21 cellular contexts compared by ENCODE assay signal in the genomic region with DNA sequence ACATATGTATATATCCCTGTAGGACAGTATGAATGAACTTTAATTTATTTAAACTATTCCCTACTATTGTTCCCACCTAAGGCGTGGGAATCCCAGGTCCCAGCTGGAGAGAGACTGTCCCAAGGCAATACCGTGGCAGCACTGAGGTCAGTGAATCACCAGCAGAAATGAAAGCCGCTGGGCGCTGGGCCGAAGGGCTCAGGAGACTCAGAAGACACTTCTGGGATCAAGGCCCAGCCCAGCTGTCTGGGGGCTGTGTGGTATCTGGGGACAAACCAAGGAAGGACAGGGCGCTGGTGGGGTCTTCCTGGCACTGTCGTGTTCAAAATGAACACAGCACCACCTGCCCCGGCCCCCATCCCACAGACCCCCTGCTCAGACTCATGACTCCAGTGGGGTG. TPM values are rescaled to one million over a fixed set of nuclear protein-coding genes. Genes with fewer than 3 reads are reported as not detected.
A peak's percentile ranks its signal among the peaks of the same experiment; 100 is the strongest.
DNase-seq lines count a peak whose midpoint lies in the region; ATAC-seq and TF ChIP-seq lines count a peak whose summit lies in the region.
"Had no signal": no experiment of that assay in that cellular context is flagged by ENCODE, and none has a peak within 500 bp of the region (broad histone marks: within the 10 kb centered on the region; RNA-seq: fewer than 3 reads in every experiment).

No MANE protein-coding gene starts in this region.

- H3K27me3 Mint-ChIP-seq in HFFc6 (ENCODE audit: insufficient read depth): no peaks in the 10 kb centered on the region; the same call in none of the 2 replicates
- no peaks in the 10 kb centered on the region for H3K27me3 Mint-ChIP-seq in nephron (ENCODE audit: low read depth)

- ATAC-seq in HG02970 (IDR thresholded peaks at IDR 0.05; ENCODE audit: low FRiP score, unreplicated experiment): no peak
- ATAC-seq: WTC11 had no signal

- H3K36me3 ChIP-seq in brain microvascular endothelial cell (replicated peaks): no peaks in the 10 kb centered on the region
- H3K36me3 ChIP-seq: BLaER1 treated with 17β-estradiol and CSF1 and Interleukin-3, amounts not matched to agents 10 nM and 100 nM; HAP-1; tibial nerve had no signal

- H3K36me3 Mint-ChIP-seq in HFFc6 (ENCODE audit: low read depth): no peaks in the 10 kb centered on the region
- H3K36me3 Mint-ChIP-seq in nephron (ENCODE audit: low read depth): no peaks in the 10 kb centered on the region
- H3K36me3 Mint-ChIP-seq: brain, memory B cell, WTC11 had no signal

- in situ Hi-C loops in brain microvascular endothelial cell (cut with HindIII; ENCODE audit: low pct_ligation_motif_present, low sequenced_read_pairs): no loop called here

- peaks cover 34% of the 10 kb centered on the region for H3K4me1 Mint-ChIP-seq in HFFc6 (ENCODE audit: low read depth)
- peaks cover 32% of the 10 kb centered on the region for H3K4me1 Mint-ChIP-seq in nephron
- H3K4me1 Mint-ChIP-seq: memory B cell, neural crest cell had no signal

- peak overlapping the region; percentile 52 for H3K27ac Mint-ChIP-seq in HFFc6
- H3K27ac Mint-ChIP-seq in nephron: peak overlapping the region in 2 of 3 experiments; percentile 51 to 76
- H3K27ac Mint-ChIP-seq: brain, memory B cell had no signal

- no peak overlapping the region for H3K27ac ChIP-seq in brain microvascular endothelial cell
- H3K27ac ChIP-seq: BLaER1 treated with 17β-estradiol and CSF1 and Interleukin-3, amounts not matched to agents 10 nM and 100 nM; tibial nerve had no signal

- TF ChIP-seq CTCF in HFFc6 (IDR thresholded peaks at IDR 0.05) (no peak), brain microvascular endothelial cell (IDR thresholded peaks at IDR 0.05; ENCODE audit: low read depth, low read length, missing control alignments) (no peak), nephron (IDR thresholded peaks at IDR 0.05; ENCODE audit: unreplicated experiment in 3 of 3) (no peak)

- peak; percentile 86 for DNase-seq in AG20443 (ENCODE audit: low spot score)
- peak; percentile 58 for DNase-seq in HFFc6
- DNase-seq in brain microvascular endothelial cell: peak; percentile 79
- no peak for DNase-seq in activated CD4-positive, alpha-beta T cell treated with anti-CD3 and anti-CD28 coated beads, Interleukin-2, amount 50 U/mL, for 4 hours
- DNase-seq in NCI-H187 (lab: John Stamatoyannopoulos, UW): no peak
- DNase-seq in HuH-7 (ENCODE audit: low spot score): no peak
- DNase-seq: activated gamma-delta T cell treated with Interleukin-2 at 50 U/mL for 16 hours; DMS53; effector CD8-positive, alpha-beta T cell; NCI-H1048; stimulated activated CD4-positive, alpha-beta T cell treated with anti-CD3 and anti-CD28 coated beads, Interleukin-4, amount 100 ng/mL, for 4 hours had no signal

- H3K27me3 ChIP-seq in brain microvascular endothelial cell (replicated peaks): no peaks in the 10 kb centered on the region
- H3K27me3 ChIP-seq: BLaER1 treated with 17β-estradiol and CSF1 and Interleukin-3, amounts not matched to agents 10 nM and 100 nM; tibial nerve had no signal

- H3K4me3 Mint-ChIP-seq in HFFc6: no peak overlapping the region
- H3K4me3 Mint-ChIP-seq in nephron: no peak overlapping the region
- H3K4me3 Mint-ChIP-seq: brain, memory B cell, neural crest cell, WTC11 had no signal

- H3K9me3 Mint-ChIP-seq in HFFc6 (no peaks in the 10 kb centered on the region), nephron (no peaks in the 10 kb centered on the region)
- H3K9me3 Mint-ChIP-seq: memory B cell, neural crest cell, WTC11 had no signal

- no peak overlapping the region for H3K4me3 ChIP-seq in brain microvascular endothelial cell (ENCODE audit: low read depth, low read length)
- H3K4me3 ChIP-seq: BLaER1 treated with 17β-estradiol and CSF1 and Interleukin-3, amounts not matched to agents 10 nM and 100 nM; HAP-1; tibial nerve had no signal

RNA-seq across cellular contexts. Expression of a gene that starts 49.6 kb away (rescaled TPM):
- total RNA-seq in HFFc6 (2021; fragmentation: NEBNext Ultra II Directional; extraction: Animal tissue kit (Norgen Biotek cat#: 25700)): not detected
- total RNA-seq: frontal cortex, neural crest cell, tibial nerve, WTC11 had no signal

Comparison
In these comparisons a context has a peak if more than half of its experiments do, and no peak if none do; other contexts are left out.
1. DNase-seq: peak in AG20443 (single experiment), HFFc6 (single experiment) and brain microvascular endothelial cell (single experiment); none in activated CD4-positive, alpha-beta T cell treated with anti-CD3 and anti-CD28 coated beads, Interleukin-2, amount 50 U/mL, for 4 hours (0 of 2), NCI-H187 (0 of 2) and HuH-7 (single experiment).